Comparison of ENCODE assay signal across 8 cellular contexts in genomic region chr20:50572922-50573777, GRCh38.
DNase-seq lines count a peak whose midpoint lies in the region; ATAC-seq lines count a peak whose summit lies in the region.

No MANE protein-coding gene starts in this region.

- in situ Hi-C loops in KBM-7 (cut with MboI; ENCODE audit: low pct_unique_long_range_greater_than_20kb, low sequenced_read_pairs): loop anchor here (10.0 kb wide), 2 partner anchors 98 to 388 kb away; no protein-coding TSS in a partner anchor

- ATAC-seq in central memory CD8-positive, alpha-beta T cell (replicated peaks; ENCODE audit: extremely low read depth, poor library complexity, severe bottlenecking): no peak
- ATAC-seq in naive thymus-derived CD4-positive, alpha-beta T cell: no peak
- ATAC-seq in GM21367 (IDR thresholded peaks at IDR 0.05; ENCODE audit: unreplicated experiment) (no peak), GM21529 (IDR thresholded peaks at IDR 0.05; ENCODE audit: unreplicated experiment) (no peak), GM19035 (IDR thresholded peaks at IDR 0.05; ENCODE audit: unreplicated experiment) (no peak)

- intact Hi-C loops in naive thymus-derived CD4-positive, alpha-beta T cell (cut with micrococcal nuclease): no loop called here

- H3K27me3 Mint-ChIP-seq in central memory CD8-positive, alpha-beta T cell: no peaks in the 10 kb centered on the region
- H3K27me3 Mint-ChIP-seq in naive thymus-derived CD4-positive, alpha-beta T cell: no peaks in the 10 kb centered on the region

- POLR2A ChIA-PET in naive thymus-derived CD4-positive, alpha-beta T cell (lab: Charles Lee): interaction anchor here (1.5 to 8.4 kb wide), 2 partner anchors 61 to 74 kb away, joined by 4 to 45 read pairs; partner anchors contain the start of gene PTPN1

- H3K4me3 ChIP-seq in MG63: no peak overlapping the region
- no peak overlapping the region for H3K4me3 ChIP-seq in naive thymus-derived CD4-positive, alpha-beta T cell (ENCODE audit: low read length)

- no peaks in the 10 kb centered on the region for H3K9me3 ChIP-seq in MG63
- no peaks in the 10 kb centered on the region for H3K9me3 ChIP-seq in naive thymus-derived CD4-positive, alpha-beta T cell (ENCODE audit: control insufficient read depth in 2 of 3, low read length in 3 of 3)

- H3K36me3 Mint-ChIP-seq in central memory CD8-positive, alpha-beta T cell (ENCODE audit: insufficient read depth): peaks cover 47% of the 10 kb centered on the region
- peaks cover 3 to 45% (median 25%) of the 10 kb centered on the region in 5 donors for H3K36me3 Mint-ChIP-seq in naive thymus-derived CD4-positive, alpha-beta T cell

- H3K4me1 Mint-ChIP-seq in central memory CD8-positive, alpha-beta T cell: peaks cover 59% of the 10 kb centered on the region
- H3K4me1 Mint-ChIP-seq in naive thymus-derived CD4-positive, alpha-beta T cell: peaks cover 27 to 64% (median 57%) of the 10 kb centered on the region in 7 donors

- no peak overlapping the region for H3K4me3 Mint-ChIP-seq in central memory CD8-positive, alpha-beta T cell
- no peak overlapping the region for H3K4me3 Mint-ChIP-seq in naive thymus-derived CD4-positive, alpha-beta T cell

- H3K9me3 Mint-ChIP-seq in central memory CD8-positive, alpha-beta T cell: no peaks in the 10 kb centered on the region
- H3K9me3 Mint-ChIP-seq in naive thymus-derived CD4-positive, alpha-beta T cell: no peaks in the 10 kb centered on the region

- peak; percentile 75 for DNase-seq in AG20443 (ENCODE audit: low spot score)
- peak; percentile 94 for DNase-seq in MG63
- DNase-seq in central memory CD8-positive, alpha-beta T cell (ENCODE audit: low spot score in 2 of 2): no peak
- no peak for DNase-seq in naive thymus-derived CD4-positive, alpha-beta T cell
- no peak for DNase-seq in KBM-7

- CTCF ChIA-PET in naive thymus-derived CD4-positive, alpha-beta T cell (lab: Charles Lee): interaction anchor here (0.8 to 7.1 kb wide), 9 partner anchors 12 to 342 kb away, joined by 3 to 67 read pairs (median 7); no protein-coding TSS in a partner anchor

- peak overlapping the region; percentile 19 for H3K27ac Mint-ChIP-seq in central memory CD8-positive, alpha-beta T cell (ENCODE audit: low read depth)
- H3K27ac Mint-ChIP-seq in naive thymus-derived CD4-positive, alpha-beta T cell: peak overlapping the region in 8 of 9 donors; percentile 15 to 80 (median 62)

- peak overlapping the region; percentile 2 for H3K27ac ChIP-seq in naive thymus-derived CD4-positive, alpha-beta T cell (ENCODE audit: low read depth, low read length)

- H3K36me3 ChIP-seq in MG63: peaks cover 48% of the 10 kb centered on the region
- H3K36me3 ChIP-seq in naive thymus-derived CD4-positive, alpha-beta T cell (ENCODE audit: control insufficient read depth in 2 of 3, insufficient read depth in 3 of 3, low read length in 3 of 3): peaks cover 14 to 60% (median 16%) of the 10 kb centered on the region in 3 experiments

- H3K27me3 ChIP-seq in MG63: no peaks in the 10 kb centered on the region
- no peaks in the 10 kb centered on the region for H3K27me3 ChIP-seq in naive thymus-derived CD4-positive, alpha-beta T cell (ENCODE audit: control insufficient read depth in 2 of 2, insufficient read depth in 2 of 2, low read length in 2 of 2)

- peaks cover 7 to 19% of the 10 kb centered on the region in 2 donors for H3K4me1 ChIP-seq in naive thymus-derived CD4-positive, alpha-beta T cell (ENCODE audit: control insufficient read depth in 2 of 2, insufficient read depth in 2 of 2, low read length in 2 of 2)

Comparison
In these comparisons a context has a peak if more than half of its experiments do, and no peak if none do; other contexts are left out.
1. DNase-seq: peak in AG20443 (single experiment) and MG63 (single experiment); none in central memory CD8-positive, alpha-beta T cell (0 of 2), naive thymus-derived CD4-positive, alpha-beta T cell (0 of 9) and KBM-7 (single experiment).